20 cellular contexts compared by ENCODE assay signal in genomic region chr2:174774828-174775227, GRCh38. TPM values are rescaled to one million over a fixed set of nuclear protein-coding genes. Genes with fewer than 3 reads are reported as not detected.
"Had no signal": no experiment of that assay in that cellular context is flagged by ENCODE, and none has a peak within 500 bp of the region (broad histone marks: within the 10 kb centered on the region; RNA-seq: fewer than 3 reads in every experiment).

No MANE protein-coding gene starts in this region.

- H3K27me3 Mint-ChIP-seq: activated naive CD8-positive, alpha-beta T cell treated with anti-CD3 and anti-CD28 coated beads for 36 hours had no signal

- H3K9me3 Mint-ChIP-seq: activated naive CD8-positive, alpha-beta T cell treated with anti-CD3 and anti-CD28 coated beads for 36 hours; nephron; stimulated activated naive B cell treated with anti-CD40 and anti-IgM and Interleukin-4, amounts not matched to agents 10 μg/mL and 1 μg/mL and 100 μg/mL, for 72 hours had no signal

- H3K9me3 ChIP-seq: esophagus muscularis mucosa, left ventricle myocardium inferior, right atrium auricular region, thyroid gland had no signal

- ATAC-seq: activated CD8-positive, alpha-beta T cell treated with anti-CD3 and anti-CD28 coated beads, Interleukin-2, amount 10 ng/mL, durations not matched to agents 7 days and 5 days; stimulated activated naive B cell treated with anti-CD40 and anti-IgM and Interleukin-4, amounts not matched to agents 10 μg/mL and 1 μg/mL and 100 μg/mL, for 72 hours had no signal

- H3K27ac Mint-ChIP-seq: activated CD8-positive, alpha-beta T cell treated with anti-CD3 and anti-CD28 coated beads, Interleukin-2, amount 10 ng/mL, durations not matched to agents 7 days and 5 days; activated naive CD8-positive, alpha-beta T cell treated with anti-CD3 and anti-CD28 coated beads for 36 hours; progenitor cell of endocrine pancreas; stimulated activated naive B cell treated with anti-CD40 and anti-IgM and Interleukin-4, amounts not matched to agents 10 μg/mL and 1 μg/mL and 100 μg/mL, for 72 hours had no signal

- H3K36me3 Mint-ChIP-seq: activated naive CD8-positive, alpha-beta T cell treated with anti-CD3 and anti-CD28 coated beads for 36 hours; stimulated activated naive B cell treated with anti-CD40 and anti-IgM and Interleukin-4, amounts not matched to agents 10 μg/mL and 1 μg/mL and 100 μg/mL, for 72 hours had no signal

- H3K4me3 ChIP-seq: esophagus muscularis mucosa, left ventricle myocardium inferior, right atrium auricular region, thyroid gland had no signal

- H3K27me3 ChIP-seq: brain microvascular endothelial cell, esophagus muscularis mucosa, right atrium auricular region, thyroid gland had no signal

- H3K27ac ChIP-seq: brain microvascular endothelial cell, esophagus muscularis mucosa, left ventricle myocardium inferior, right atrium auricular region, thyroid gland had no signal

- H3K4me3 Mint-ChIP-seq: activated CD8-positive, alpha-beta T cell treated with anti-CD3 and anti-CD28 coated beads, Interleukin-2, amount 10 ng/mL, durations not matched to agents 7 days and 5 days; activated naive CD8-positive, alpha-beta T cell treated with anti-CD3 and anti-CD28 coated beads for 36 hours; nephron; stimulated activated naive B cell treated with anti-CD40 and anti-IgM and Interleukin-4, amounts not matched to agents 10 μg/mL and 1 μg/mL and 100 μg/mL, for 72 hours had no signal

- DNase-seq: activated CD4-positive, alpha-beta T cell treated with anti-CD3 and anti-CD28 coated beads for 4 hours; activated CD8-positive, alpha-beta memory T cell treated with anti-CD3 and anti-CD28 coated beads, Interleukin-2, amount 50 U/mL, for 48 hours; activated CD8-positive, alpha-beta T cell treated with anti-CD3 and anti-CD28 coated beads, Interleukin-2, amount 10 ng/mL, durations not matched to agents 7 days and 5 days; activated naive CD8-positive, alpha-beta T cell treated with anti-CD3 and anti-CD28 coated beads for 36 hours; brain microvascular endothelial cell; cortex of kidney; effector CD4-positive, alpha-beta T cell; hypothalamus; kidney; left ventricle myocardium inferior; mesenchymal stem cell; nucleus accumbens; stimulated activated CD4-positive, alpha-beta T cell treated with anti-CD3 and anti-CD28 coated beads, Interleukin-2, amount 100 ng/mL, for 48 hours; stimulated activated naive B cell treated with anti-CD40 and anti-IgM and Interleukin-4, amounts not matched to agents 10 μg/mL and 1 μg/mL and 100 μg/mL, for 72 hours; thyroid gland had no signal

- H3K36me3 ChIP-seq: brain microvascular endothelial cell, esophagus muscularis mucosa, left ventricle myocardium inferior, right atrium auricular region, thyroid gland had no signal

RNA-seq across cellular contexts. Expression of gene CHRNA1, which starts 10.6 kb away (rescaled TPM):
- total RNA-seq: activated CD8-positive, alpha-beta T cell treated with anti-CD3 and anti-CD28 coated beads, Interleukin-2, amount 10 ng/mL, durations not matched to agents 7 days and 5 days; activated naive CD8-positive, alpha-beta T cell treated with anti-CD3 and anti-CD28 coated beads for 36 hours; esophagus muscularis mucosa; kidney; mucosa of gallbladder; progenitor cell of endocrine pancreas; thyroid gland had no signal
